Comparison of ENCODE assay signal across 25 cellular contexts in genomic region chr4:7933631-7934510, GRCh38. TPM values are rescaled to one million over a fixed set of nuclear protein-coding genes. Genes with fewer than 3 reads are reported as not detected.
DNase-seq lines count a peak whose midpoint lies in the region; ATAC-seq, FAIRE-seq and TF ChIP-seq lines count a peak whose summit lies in the region.
"Had no signal": no experiment of that assay in that cellular context is flagged by ENCODE, and none has a peak within 500 bp of the region (broad histone marks: within the 10 kb centered on the region; RNA-seq: fewer than 3 reads in every experiment).

No MANE protein-coding gene starts in this region.

- H3K4me3 ChIP-seq in mammary epithelial cell (replicated peaks in 1 of 3; ENCODE audit: insufficient read depth in 1 of 3, low read depth in 2 of 3, low read length in 3 of 3) (no peak overlapping the region), keratinocyte (ENCODE audit: control insufficient read depth in 2 of 3, extremely low read depth in 1 of 3, insufficient read depth in 2 of 3, low read depth in 1 of 3, low read length in 3 of 3) (no peak overlapping the region), aorta (ENCODE audit: low read length in 2 of 2) (no peak overlapping the region)
- H3K4me3 ChIP-seq: dorsolateral prefrontal cortex, GM12878 had no signal

- no peak for DNase-seq in activated naive CD4-positive, alpha-beta T cell treated with anti-CD3 and anti-CD28 coated beads for 36 hours
- DNase-seq in activated naive CD4-positive, alpha-beta T cell treated with anti-CD3 and anti-CD28 coated beads, Interleukin-2, amount 50 U/mL, for 16 hours: no peak
- DNase-seq in mammary epithelial cell (peak; percentile 31), keratinocyte (ENCODE audit: low read depth, low spot score) (no peak), type B pancreatic cell (ENCODE audit: extremely low spot score, unreplicated experiment) (no peak), aorta (no peak), LoVo (ENCODE audit: low spot score) (no peak)
- DNase-seq: activated CD4-positive, alpha-beta T cell treated with anti-CD3 and anti-CD28 coated beads, Interleukin-2, amount 50 U/mL, for 48 hours; activated T-cell treated with anti-CD3 and anti-CD28 coated beads for 4 hours; C1 segment of cervical spinal cord; H7; left ventricle myocardium superior; NCI-H1436 treated with DMSO at 0.1 percent for 48 hours; NCI-H2171 treated with DMSO at 0.1 percent for 48 hours; NCI-H748 treated with DMSO at 0.1 percent for 48 hours; stimulated activated CD4-positive, alpha-beta T cell treated with anti-CD3 and anti-CD28 coated beads, Interleukin-1b, Interleukin-23, amount 100 ng/mL, for 48 hours; T-helper 2 cell; trophoblast cell had no signal

- no peaks in the 10 kb centered on the region for H3K36me3 ChIP-seq in mammary epithelial cell (ENCODE audit: insufficient read depth, low read length)
- peaks cover 0 to 3% of the 10 kb centered on the region in 2 experiments for H3K36me3 ChIP-seq in keratinocyte (ENCODE audit: control insufficient read depth in 2 of 2, extremely low read depth in 1 of 2, insufficient read depth in 2 of 2, low read length in 2 of 2)
- no peaks in the 10 kb centered on the region for H3K36me3 ChIP-seq in aorta (ENCODE audit: control insufficient read depth in 1 of 2, insufficient read depth in 2 of 2, low read length in 1 of 2)

- H3K27me3 ChIP-seq in mammary epithelial cell (ENCODE audit: insufficient read depth, low read length): no peaks in the 10 kb centered on the region
- no peaks in the 10 kb centered on the region for H3K27me3 ChIP-seq in keratinocyte (ENCODE audit: control insufficient read depth, extremely low read depth, insufficient read depth, low read length)
- no peaks in the 10 kb centered on the region for H3K27me3 ChIP-seq in aorta (ENCODE audit: control insufficient read depth in 1 of 2, insufficient read depth in 2 of 2, low read length in 1 of 2)
- H3K27me3 ChIP-seq: dorsolateral prefrontal cortex had no signal

- peaks cover 52% of the 10 kb centered on the region for H3K4me1 Mint-ChIP-seq in activated naive CD4-positive, alpha-beta T cell treated with anti-CD3 and anti-CD28 coated beads for 36 hours (ENCODE audit: low read depth)
- H3K4me1 Mint-ChIP-seq in type B pancreatic cell (ENCODE audit: unreplicated experiment): peaks cover 40% of the 10 kb centered on the region

- FAIRE-seq in keratinocyte (lab: Jason Lieb, UNC): peak; percentile 71
- FAIRE-seq: GM12878 had no signal

- CTCF ChIA-PET in activated naive CD4-positive, alpha-beta T cell treated with anti-CD3 and anti-CD28 coated beads for 36 hours (lab: Charles Lee): interaction anchor here (0.6 to 1.3 kb wide), 3 partner anchors 12 to 130 kb away, joined by 3 to 5 read pairs (median 3); no protein-coding TSS in a partner anchor
- CTCF ChIA-PET in mammary epithelial cell (lab: Charles Lee; ENCODE audit: low non-redundant PET): no interaction called here

- H3K36me3 Mint-ChIP-seq in activated naive CD4-positive, alpha-beta T cell treated with anti-CD3 and anti-CD28 coated beads for 36 hours (ENCODE audit: low read depth): peaks cover 5% of the 10 kb centered on the region
- peaks cover 14% of the 10 kb centered on the region for H3K36me3 Mint-ChIP-seq in type B pancreatic cell

- no peaks in the 10 kb centered on the region for H4K20me1 ChIP-seq in mammary epithelial cell (ENCODE audit: insufficient read depth, low read length)
- peaks cover 6% of the 10 kb centered on the region for H4K20me1 ChIP-seq in keratinocyte (ENCODE audit: control insufficient read depth, extremely low read depth, insufficient read depth, low read length)

- intact Hi-C loops in activated naive CD4-positive, alpha-beta T cell treated with anti-CD3 and anti-CD28 coated beads for 36 hours (cut with micrococcal nuclease): no loop called here
- intact Hi-C loops in mammary epithelial cell (cut with micrococcal nuclease) (no loop called here), aorta (cut with DNase I) (no loop called here)

- BruUV-seq in mammary epithelial cell (replicated peaks; lab: Mats Ljungman, UMichigan): no TSS peak

- no peak overlapping the region for H3K27ac ChIP-seq in mammary epithelial cell (ENCODE audit: insufficient read depth, low read depth, low read length)
- H3K27ac ChIP-seq in keratinocyte (ENCODE audit: control insufficient read depth, insufficient read depth, low read length): no peak overlapping the region
- H3K27ac ChIP-seq in aorta (ENCODE audit: low read depth in 1 of 2, low read length in 2 of 2): no peak overlapping the region
- H3K27ac ChIP-seq: dorsolateral prefrontal cortex had no signal

- H3K9me3 Mint-ChIP-seq in activated naive CD4-positive, alpha-beta T cell treated with anti-CD3 and anti-CD28 coated beads for 36 hours: no peaks in the 10 kb centered on the region
- H3K9me3 Mint-ChIP-seq in type B pancreatic cell: no peaks in the 10 kb centered on the region
- H3K9me3 Mint-ChIP-seq: activated naive CD4-positive, alpha-beta T cell treated with anti-CD3 and anti-CD28 coated beads, Interleukin-2, amount 50 U/mL, for 72 hours; stimulated activated naive CD8-positive, alpha-beta T cell treated with anti-CD3 and anti-CD28 coated beads, Interleukin-15, Interleukin-2, amounts not matched to agents 100 ng/mL and 50 ng/mL, for 24 hours had no signal

- dilution Hi-C loops in mammary epithelial cell (cut with HindIII; ENCODE audit: low sequenced_read_pairs) (no loop called here), keratinocyte (cut with MboI; ENCODE audit: extremely low pct_ligation_motif_present, low sequenced_read_pairs) (no loop called here)

- no peak for TF ChIP-seq CTCF in mammary epithelial cell (conservative IDR thresholded peaks at IDR 0.05 in 1 of 2, IDR thresholded peaks at IDR 0.05 in 1 of 2; ENCODE audit: extremely low read depth in 1 of 2, insufficient read depth in 1 of 2, low read depth in 1 of 2, low read length in 2 of 2)
- TF ChIP-seq CTCF in keratinocyte (optimal IDR thresholded peaks at IDR 0.05 in 1 of 3, IDR thresholded peaks at IDR 0.05 in 1 of 3, conservative IDR thresholded peaks at IDR 0.05 in 1 of 3; ENCODE audit: extremely low read depth in 1 of 3, insufficient read depth in 2 of 3, low read length in 3 of 3): no peak
- no peak for TF ChIP-seq CTCF in type B pancreatic cell (conservative IDR thresholded peaks at IDR 0.05)

- H3K79me2 ChIP-seq in mammary epithelial cell (ENCODE audit: insufficient read depth, low read length) (peaks cover 100% of the 10 kb centered on the region), keratinocyte (ENCODE audit: control insufficient read depth, insufficient read depth, low read length) (peaks cover 85% of the 10 kb centered on the region)

- H2AFZ ChIP-seq in mammary epithelial cell (ENCODE audit: low read depth, low read length) (no peak overlapping the region), keratinocyte (ENCODE audit: control insufficient read depth, low read length) (no peak overlapping the region)

- H3K9me3 ChIP-seq in mammary epithelial cell (replicated peaks; ENCODE audit: insufficient read depth, low read length) (no peaks in the 10 kb centered on the region), keratinocyte (ENCODE audit: control insufficient read depth, low read depth, low read length) (no peaks in the 10 kb centered on the region), aorta (ENCODE audit: control insufficient read depth, low read length) (no peaks in the 10 kb centered on the region)

- H3K27me3 Mint-ChIP-seq in activated naive CD4-positive, alpha-beta T cell treated with anti-CD3 and anti-CD28 coated beads for 36 hours (ENCODE audit: low read depth): no peaks in the 10 kb centered on the region
- H3K27me3 Mint-ChIP-seq in type B pancreatic cell: no peaks in the 10 kb centered on the region

- peak overlapping the region; percentile 10 for H3K4me3 Mint-ChIP-seq in activated naive CD4-positive, alpha-beta T cell treated with anti-CD3 and anti-CD28 coated beads for 36 hours
- peak overlapping the region; percentile 54 for H3K4me3 Mint-ChIP-seq in type B pancreatic cell
- H3K4me3 Mint-ChIP-seq: stimulated activated naive CD8-positive, alpha-beta T cell treated with anti-CD3 and anti-CD28 coated beads, Interleukin-15, Interleukin-2, amounts not matched to agents 100 ng/mL and 50 ng/mL, for 24 hours had no signal

- H3K4me2 ChIP-seq in mammary epithelial cell (ENCODE audit: insufficient read depth, low read depth, low read length): no peak overlapping the region
- H3K4me2 ChIP-seq in keratinocyte (ENCODE audit: control insufficient read depth, extremely low read depth, insufficient read depth, low read depth, low read length): peak overlapping the region; percentile 43

- H3K9me1 ChIP-seq in keratinocyte (ENCODE audit: control insufficient read depth, extremely low read depth, insufficient read depth, low read length): no peaks in the 10 kb centered on the region

- H3K4me1 ChIP-seq in mammary epithelial cell (ENCODE audit: insufficient read depth, low read length) (peaks cover 32% of the 10 kb centered on the region), keratinocyte (ENCODE audit: control insufficient read depth, extremely low read depth, insufficient read depth, low read length) (peaks cover 35% of the 10 kb centered on the region), aorta (ENCODE audit: control insufficient read depth in 1 of 2, insufficient read depth in 2 of 2, low read length in 2 of 2) (peaks cover 0 to 2% of the 10 kb centered on the region in 2 donors)

- no peak for ATAC-seq in GM19397 (IDR thresholded peaks at IDR 0.05; ENCODE audit: unreplicated experiment)
- no peak for ATAC-seq in aorta (ENCODE audit: low FRiP score)
- ATAC-seq: activated naive CD4-positive, alpha-beta T cell treated with anti-CD3 and anti-CD28 coated beads, Interleukin-2, amount 50 U/mL, for 72 hours; esophagus mucosa; GM12878; left ventricle myocardium superior had no signal

- in situ Hi-C loops in mammary epithelial cell (cut with MboI; ENCODE audit: low sequenced_read_pairs in 2 of 2): no loop called here

- no peak overlapping the region for H3K27ac Mint-ChIP-seq in activated naive CD4-positive, alpha-beta T cell treated with anti-CD3 and anti-CD28 coated beads for 36 hours
- H3K27ac Mint-ChIP-seq in type B pancreatic cell: peak overlapping the region; percentile 42
- H3K27ac Mint-ChIP-seq: activated naive CD4-positive, alpha-beta T cell treated with anti-CD3 and anti-CD28 coated beads, Interleukin-2, amount 50 U/mL, for 72 hours; stimulated activated naive CD8-positive, alpha-beta T cell treated with anti-CD3 and anti-CD28 coated beads, Interleukin-15, Interleukin-2, amounts not matched to agents 100 ng/mL and 50 ng/mL, for 24 hours had no signal

- WGBS in mammary epithelial cell (ENCODE audit: low coverage, missing lambda C conversion rate): 52% methylated on average over 14 of the region's 14 CpGs
- 31 to 37% methylated on average over 14 of the region's 14 CpGs for WGBS in aorta, 2 donors

- H3K9ac ChIP-seq in mammary epithelial cell (ENCODE audit: insufficient read depth, low read length) (no peak overlapping the region), keratinocyte (ENCODE audit: control insufficient read depth, extremely low read depth, insufficient read depth, low read length) (no peak overlapping the region)

RNA-seq across cellular contexts. Expression of gene AFAP1, which starts 5.8 kb away (rescaled TPM):
- 10 to 100 TPM; 26.7 to 28.8 TPM for total RNA-seq in activated naive CD4-positive, alpha-beta T cell treated with anti-CD3 and anti-CD28 coated beads for 36 hours
- total RNA-seq in mammary epithelial cell (10 to 100 TPM; 22.9 to 36.0 TPM), type B pancreatic cell (ENCODE audit: low replicate concordance) (36.6 and 37.2 TPM in 2 replicates), aorta (10 to 100 TPM; 40.5 to 60.5 TPM)
- polyA plus RNA-seq in mammary epithelial cell (13.4 TPM), keratinocyte (4.1 to 12.9 TPM (median 7.6 TPM) in 3 replicates), aorta (10 to 100 TPM in 1 of 2 donors, 1 to 10 TPM in 1; 4.6 to 13.3 TPM)
- polyA minus RNA-seq in mammary epithelial cell (20.1 TPM), keratinocyte (10.6 to 15.9 TPM (median 14.2 TPM) in 3 replicates)
- polyA plus RNA-seq in keratinocyte (2011; ENCODE audit: low read depth): 3.3 TPM
- polyA plus RNA-seq in keratinocyte (2011; cell fraction: cytosol; rRNA removed): 6.7 and 7.2 TPM in 2 replicates
- polyA plus RNA-seq in keratinocyte (2011; cell fraction: nucleus; rRNA removed): 20.4 and 21.5 TPM in 2 replicates
- polyA plus RNA-seq in keratinocyte (2012; ENCODE audit: low replicate concordance): 3.9 and 12.0 TPM in 2 replicates
- polyA minus RNA-seq in keratinocyte (2011; cell fraction: cytosol; rRNA and poly(A)+ RNA removed): 7.1 TPM
- polyA minus RNA-seq in keratinocyte (2011; cell fraction: nucleus; rRNA and poly(A)+ RNA removed): 15.4 and 27.9 TPM in 2 replicates
- total RNA-seq: OCI-LY7 had no signal
